In the genomic region with DNA sequence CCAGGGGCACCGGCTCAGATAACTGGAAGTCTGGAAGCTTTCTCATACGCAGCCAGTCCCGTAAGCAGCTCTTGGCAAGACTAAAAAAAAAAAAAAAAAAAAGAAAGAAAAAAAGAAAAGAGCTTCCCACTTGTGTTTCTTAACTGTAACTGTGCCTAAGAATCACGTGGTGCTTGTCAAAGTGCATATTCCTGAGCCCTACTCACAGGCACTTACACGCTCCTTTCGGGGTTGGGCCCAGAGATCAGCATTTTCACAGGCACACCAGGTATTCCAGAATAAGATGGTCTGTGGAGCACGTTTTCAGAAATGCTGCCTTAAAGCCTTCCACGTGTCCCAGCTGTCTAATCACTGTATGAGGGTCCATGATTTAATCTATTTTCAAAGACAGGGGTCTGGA, we compare ENCODE assay signal across 1 cellular context.
TF ChIP-seq lines count a peak whose summit lies in the region.

No MANE protein-coding gene starts in this region.

TF ChIP-seq in HepG2, 621 proteins besides CTCF, POLR2A, EP300 and RAD21:
- TF ChIP-seq SP140L (CRISPR knock-in tag; IDR thresholded peaks at IDR 0.05; ENCODE audit: borderline replicate concordance) (no peak), TBX3 (IDR thresholded peaks at IDR 0.05; ENCODE audit: borderline replicate concordance) (no peak), REXO4 (CRISPR knock-in tag; IDR thresholded peaks at IDR 0.05; ENCODE audit: borderline replicate concordance) (no peak), ZNF570 (CRISPR knock-in tag; IDR thresholded peaks at IDR 0.05; ENCODE audit: borderline replicate concordance) (no peak), ZNF746 (CRISPR knock-in tag; IDR thresholded peaks at IDR 0.05) (no peak)
- TF ChIP-seq, protein P1, sequence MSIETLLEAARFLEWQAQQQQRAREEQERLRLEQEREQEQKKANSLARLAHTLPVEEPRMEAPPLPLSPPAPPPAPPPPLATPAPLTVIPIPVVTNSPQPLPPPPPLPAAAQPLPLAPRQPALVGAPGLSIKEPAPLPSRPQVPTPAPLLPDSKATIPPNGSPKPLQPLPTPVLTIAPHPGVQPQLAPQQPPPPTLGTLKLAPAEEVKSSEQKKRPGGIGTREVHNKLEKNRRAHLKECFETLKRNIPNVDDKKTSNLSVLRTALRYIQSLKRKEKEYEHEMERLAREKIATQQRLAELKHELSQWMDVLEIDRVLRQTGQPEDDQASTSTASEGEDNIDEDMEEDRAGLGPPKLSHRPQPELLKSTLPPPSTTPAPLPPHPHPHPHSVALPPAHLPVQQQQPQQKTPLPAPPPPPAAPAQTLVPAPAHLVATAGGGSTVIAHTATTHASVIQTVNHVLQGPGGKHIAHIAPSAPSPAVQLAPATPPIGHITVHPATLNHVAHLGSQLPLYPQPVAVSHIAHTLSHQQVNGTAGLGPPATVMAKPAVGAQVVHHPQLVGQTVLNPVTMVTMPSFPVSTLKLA (IDR thresholded peaks at IDR 0.05) = peak; percentile 38; the same call in 1 of the 2 replicates
- TF ChIP-seq, protein P2, sequence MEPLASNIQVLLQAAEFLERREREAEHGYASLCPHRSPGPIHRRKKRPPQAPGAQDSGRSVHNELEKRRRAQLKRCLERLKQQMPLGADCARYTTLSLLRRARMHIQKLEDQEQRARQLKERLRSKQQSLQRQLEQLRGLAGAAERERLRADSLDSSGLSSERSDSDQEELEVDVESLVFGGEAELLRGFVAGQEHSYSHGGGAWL (CRISPR knock-in tag; IDR thresholded peaks at IDR 0.05) = no peak
- TF ChIP-seq, protein P3, sequence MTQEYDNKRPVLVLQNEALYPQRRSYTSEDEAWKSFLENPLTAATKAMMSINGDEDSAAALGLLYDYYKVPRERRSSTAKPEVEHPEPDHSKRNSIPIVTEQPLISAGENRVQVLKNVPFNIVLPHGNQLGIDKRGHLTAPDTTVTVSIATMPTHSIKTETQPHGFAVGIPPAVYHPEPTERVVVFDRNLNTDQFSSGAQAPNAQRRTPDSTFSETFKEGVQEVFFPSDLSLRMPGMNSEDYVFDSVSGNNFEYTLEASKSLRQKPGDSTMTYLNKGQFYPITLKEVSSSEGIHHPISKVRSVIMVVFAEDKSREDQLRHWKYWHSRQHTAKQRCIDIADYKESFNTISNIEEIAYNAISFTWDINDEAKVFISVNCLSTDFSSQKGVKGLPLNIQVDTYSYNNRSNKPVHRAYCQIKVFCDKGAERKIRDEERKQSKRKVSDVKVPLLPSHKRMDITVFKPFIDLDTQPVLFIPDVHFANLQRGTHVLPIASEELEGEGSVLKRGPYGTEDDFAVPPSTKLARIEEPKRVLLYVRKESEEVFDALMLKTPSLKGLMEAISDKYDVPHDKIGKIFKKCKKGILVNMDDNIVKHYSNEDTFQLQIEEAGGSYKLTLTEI (CRISPR knock-in tag; conservative IDR thresholded peaks at IDR 0.05) = no peak
TF ChIP-seq in HepG2: peak in this region for 1.
